17 cellular contexts compared by ENCODE assay signal in the genomic region with DNA sequence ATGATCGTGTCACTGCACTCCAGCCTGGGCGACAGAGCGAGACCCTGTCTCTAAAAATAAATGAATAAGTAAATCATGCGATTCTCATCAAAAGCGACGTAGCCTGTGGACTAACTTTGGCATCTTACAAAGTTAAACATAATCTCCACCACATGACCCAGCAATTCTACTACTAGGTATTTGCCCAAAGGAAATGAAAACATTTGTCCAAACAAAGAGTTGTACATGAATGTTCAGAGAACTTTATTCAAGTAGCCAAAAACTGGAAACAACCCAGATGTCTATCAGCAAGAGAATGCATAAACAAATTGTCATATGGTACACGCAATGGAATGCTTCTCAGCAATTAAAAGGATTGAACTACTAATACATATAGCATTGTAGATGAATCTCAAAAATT.
DNase-seq lines count a peak whose midpoint lies in the region; ATAC-seq and TF ChIP-seq lines count a peak whose summit lies in the region.
"Had no signal": no experiment of that assay in that cellular context is flagged by ENCODE, and none has a peak within 500 bp of the region (broad histone marks: within the 10 kb centered on the region; RNA-seq: fewer than 3 reads in every experiment).

No MANE protein-coding gene starts in this region.

- H3K9me2 ChIP-seq in PC-3 (replicated peaks; ENCODE audit: low read length), result no peaks in the 10 kb centered on the region

- peaks cover 30% of the 10 kb centered on the region for H3F3A ChIP-seq in PC-3 (ENCODE audit: low read length, unreplicated experiment)

- TF ChIP-seq POLR2A in sigmoid colon (IDR thresholded peaks at IDR 0.05), result no peak

- H3K27ac ChIP-seq in PC-3 (ENCODE audit: low read length) (peak overlapping the region; percentile 88), sigmoid colon (no peak overlapping the region)
- H3K27ac ChIP-seq: SK-N-MC, vagina had no signal

- H2AFZ ChIP-seq in PC-3 (ENCODE audit: low read length), result peak overlapping the region; percentile 15

- no peaks in the 10 kb centered on the region for H4K20me1 ChIP-seq in PC-3 (ENCODE audit: low read length)

- no peak for TF ChIP-seq CTCF in BJ (IDR thresholded peaks at IDR 0.05; ENCODE audit: insufficient read depth, low read depth, low read length)
- TF ChIP-seq CTCF in PC-3 (conservative IDR thresholded peaks at IDR 0.05; ENCODE audit: low read depth, low read length), result no peak
- TF ChIP-seq CTCF in sigmoid colon (IDR thresholded peaks at IDR 0.05), result no peak

- DNase-seq in BJ (ENCODE audit: low read depth) (peak; percentile 62), PC-3 (peak; percentile 98), dermis blood vessel endothelial cell (peak; percentile 84), kidney tubule cell (ENCODE audit: low spot score) (peak; percentile 39), NCI-H1092 treated with DMSO at 0.1 percent for 48 hours (lab: John Stamatoyannopoulos, UW) (no peak), sigmoid colon (no peak), NCI-H2081 treated with DMSO at 0.1 percent for 48 hours (lab: John Stamatoyannopoulos, UW) (no peak)
- DNase-seq: activated T-cell treated with anti-CD3 and anti-CD28 coated beads, Interleukin-2, amount 50 U/mL, for 1 hour; erythroblast; left ventricle myocardium superior; naive B cell; stimulated activated CD4-positive, alpha-beta T cell treated with anti-CD3 and anti-CD28 coated beads, Interleukin-15, amount 100 ng/mL, for 24 hours; T1000 had no signal

- ATAC-seq in PC-3, result peak; percentile 9
- ATAC-seq in GM21576 (IDR thresholded peaks at IDR 0.05; ENCODE audit: unreplicated experiment), result no peak
- ATAC-seq: left ventricle myocardium superior had no signal

- H3K9me3 ChIP-seq in PC-3 (ENCODE audit: low read length), result no peaks in the 10 kb centered on the region
- H3K9me3 ChIP-seq in sigmoid colon, result no peaks in the 10 kb centered on the region
- H3K9me3 ChIP-seq: prostate gland, vagina had no signal

- H3K9ac ChIP-seq in PC-3 (ENCODE audit: low read length), result peak overlapping the region; percentile 44; the same call in 1 of the 2 replicates

- H3K27me3 ChIP-seq in BJ (ENCODE audit: control insufficient read depth, insufficient read depth, low read length), result no peaks in the 10 kb centered on the region
- H3K27me3 ChIP-seq in PC-3 (ENCODE audit: low read length), result no peaks in the 10 kb centered on the region
- no peaks in the 10 kb centered on the region for H3K27me3 ChIP-seq in sigmoid colon
- H3K27me3 ChIP-seq: vagina had no signal

- intact Hi-C loops in PC-3 (cut with micrococcal nuclease), result loop anchor here (1.0 to 2.0 kb wide), 3 partner anchors 44 to 83 kb away; a partner anchor contains a TSS
- intact Hi-C loops in sigmoid colon (cut with DNase I), result no loop called here

- peak overlapping the region; percentile 68 for H3K4me2 ChIP-seq in PC-3 (ENCODE audit: low read length)

- WGBS in sigmoid colon, 2 donors, result 68 to 81% methylated on average over 7 of the region's 7 CpGs

- H3K36me3 ChIP-seq in BJ (ENCODE audit: control insufficient read depth, insufficient read depth, low read length) (no peaks in the 10 kb centered on the region), PC-3 (ENCODE audit: low read depth, low read length) (no peaks in the 10 kb centered on the region), sigmoid colon (no peaks in the 10 kb centered on the region)
- H3K36me3 ChIP-seq: prostate gland, vagina had no signal

- H3K4me1 ChIP-seq in PC-3 (ENCODE audit: insufficient read depth, low read length) (peaks cover 57% of the 10 kb centered on the region), sigmoid colon (peaks cover 0 to 31% (median 19%) of the 10 kb centered on the region in 4 donors)

- no peak for TF ChIP-seq EP300 in sigmoid colon (IDR thresholded peaks at IDR 0.05)

- no TSS peak for BruUV-seq in PC-3 (replicated peaks; lab: Mats Ljungman, UMichigan)

- H3K79me2 ChIP-seq in PC-3 (ENCODE audit: low read length), result no peaks in the 10 kb centered on the region

- H3K4me3 ChIP-seq in BJ (ENCODE audit: low read depth, low read length), result no peak overlapping the region
- no peak overlapping the region; the same call in 1 of the 2 replicates for H3K4me3 ChIP-seq in PC-3 (ENCODE audit: low read length)
- no peak overlapping the region for H3K4me3 ChIP-seq in sigmoid colon
- H3K4me3 ChIP-seq: prostate gland, SK-N-MC, vagina had no signal

- CTCF ChIA-PET in BJ (lab: Yijun Ruan, JAX), result no interaction called here
- CTCF ChIA-PET in PC-3 (lab: Charles Lee), result no interaction called here

- POLR2A ChIA-PET in BJ (lab: Charles Lee), result no interaction called here
- POLR2A ChIA-PET in PC-3 (lab: Charles Lee; ENCODE audit: unreplicated experiment), result interaction anchor here (0.6 to 0.7 kb wide), 2 partner anchors 28 to 148 kb away, joined by 3 read pairs; no protein-coding TSS in a partner anchor

Comparison
In these comparisons a context has a peak if more than half of its experiments do, and no peak if none do; other contexts are left out.
1. DNase-seq: peak in BJ (single experiment), PC-3 (single experiment), dermis blood vessel endothelial cell (single experiment) and kidney tubule cell (single experiment); none in NCI-H1092 treated with DMSO at 0.1 percent for 48 hours (single experiment), sigmoid colon (single experiment) and NCI-H2081 treated with DMSO at 0.1 percent for 48 hours (single experiment).